Comparison of ENCODE assay signal across 21 cellular contexts in the genomic region with DNA sequence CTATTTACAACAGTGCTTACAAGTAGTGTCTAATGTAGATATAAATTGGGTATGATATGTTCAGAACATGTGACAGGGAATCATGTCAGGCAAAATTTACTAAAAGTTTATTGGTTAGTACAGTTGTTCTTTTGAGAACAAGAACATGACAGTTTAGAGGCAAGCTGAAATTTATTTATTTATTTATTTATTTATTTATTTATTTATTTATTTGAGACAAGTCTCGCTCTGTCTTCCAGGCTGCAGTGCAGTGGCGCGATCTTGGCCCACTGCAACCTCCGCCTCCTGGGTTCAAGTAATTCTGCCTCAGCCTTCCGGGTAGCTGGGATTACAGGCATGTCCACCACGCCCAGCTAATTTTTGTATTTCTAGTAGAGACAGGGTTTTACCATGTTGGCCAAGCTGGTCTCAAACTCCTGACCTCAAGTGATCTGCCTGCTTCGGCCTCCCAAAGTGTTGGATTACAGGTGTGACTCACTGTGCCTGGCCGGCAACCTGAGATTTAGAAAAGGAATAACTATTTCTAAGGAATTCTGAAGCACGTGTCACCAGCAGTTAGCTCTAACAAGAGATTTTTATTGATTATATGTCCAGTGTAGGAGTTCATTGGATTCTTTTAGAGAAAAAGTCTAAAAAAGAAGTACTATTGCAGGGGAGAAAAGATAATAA. TPM values are rescaled to one million over a fixed set of nuclear protein-coding genes. Genes with fewer than 3 reads are reported as not detected.
DNase-seq lines count a peak whose midpoint lies in the region; ATAC-seq, FAIRE-seq and TF ChIP-seq lines count a peak whose summit lies in the region.
"Had no signal": no experiment of that assay in that cellular context is flagged by ENCODE, and none has a peak within 500 bp of the region (broad histone marks: within the 10 kb centered on the region; RNA-seq: fewer than 3 reads in every experiment).

No MANE protein-coding gene starts in this region.

- TF ChIP-seq CTCF in WTC11 (IDR thresholded peaks at IDR 0.05) (no peak), kidney (IDR thresholded peaks at IDR 0.05; ENCODE audit: borderline replicate concordance, extremely low read depth, insufficient read depth) (no peak), suprapubic skin (IDR thresholded peaks at IDR 0.05) (no peak)

- H3K9me3 Mint-ChIP-seq in WTC11 = no peaks in the 10 kb centered on the region
- no peaks in the 10 kb centered on the region for H3K9me3 Mint-ChIP-seq in activated CD4-positive, alpha-beta T cell treated with anti-CD3 and anti-CD28 coated beads, Interleukin-2, amount 10 ng/mL, durations not matched to agents 7 days and 5 days
- H3K9me3 Mint-ChIP-seq: stimulated activated naive B cell treated with anti-CD40 and anti-IgM and Interleukin-4, amounts not matched to agents 10 μg/mL and 1 μg/mL and 100 μg/mL, for 72 hours had no signal

- no peaks in the 10 kb centered on the region for H3K27me3 Mint-ChIP-seq in WTC11 (ENCODE audit: low read depth)
- no peaks in the 10 kb centered on the region for H3K27me3 Mint-ChIP-seq in activated CD4-positive, alpha-beta T cell treated with anti-CD3 and anti-CD28 coated beads, Interleukin-2, amount 10 ng/mL, durations not matched to agents 7 days and 5 days
- H3K27me3 Mint-ChIP-seq: stimulated activated naive B cell treated with anti-CD40 and anti-IgM and Interleukin-4, amounts not matched to agents 10 μg/mL and 1 μg/mL and 100 μg/mL, for 72 hours had no signal

- H3K36me3 Mint-ChIP-seq in WTC11 = no peaks in the 10 kb centered on the region
- H3K36me3 Mint-ChIP-seq in activated CD4-positive, alpha-beta T cell treated with anti-CD3 and anti-CD28 coated beads, Interleukin-2, amount 10 ng/mL, durations not matched to agents 7 days and 5 days (ENCODE audit: low read depth) = no peaks in the 10 kb centered on the region

- 71% methylated on average over 9 of the region's 9 CpGs for WGBS in suprapubic skin

- POLR2A ChIA-PET in WTC11 (lab: Charles Lee) = no interaction called here
- POLR2A ChIA-PET in activated CD4-positive, alpha-beta T cell treated with anti-CD3 and anti-CD28 coated beads, Interleukin-2, amount 10 ng/mL, durations not matched to agents 7 days and 5 days (lab: Charles Lee) = no interaction called here

- H3K9ac ChIP-seq in kidney (ENCODE audit: low read length in 2 of 2) = no peak overlapping the region

- H3K4me3 ChIP-seq in kidney (ENCODE audit: low read length in 2 of 2) (no peak overlapping the region), suprapubic skin (no peak overlapping the region)
- H3K4me3 ChIP-seq: ovary, uterus had no signal

- peak overlapping the region; percentile 60; the same call in 1 of the 2 replicates for H3K27ac Mint-ChIP-seq in WTC11
- H3K27ac Mint-ChIP-seq in activated CD4-positive, alpha-beta T cell treated with anti-CD3 and anti-CD28 coated beads, Interleukin-2, amount 10 ng/mL, durations not matched to agents 7 days and 5 days = no peak overlapping the region
- H3K27ac Mint-ChIP-seq: stimulated activated naive B cell treated with anti-CD40 and anti-IgM and Interleukin-4, amounts not matched to agents 10 μg/mL and 1 μg/mL and 100 μg/mL, for 72 hours had no signal

- H3K4me1 ChIP-seq in kidney (ENCODE audit: control insufficient read depth in 1 of 2, insufficient read depth in 1 of 2, low read depth in 1 of 2, low read length in 2 of 2) = peaks cover 4 to 20% of the 10 kb centered on the region in 2 donors
- H3K4me1 ChIP-seq in suprapubic skin = peaks cover 58% of the 10 kb centered on the region
- H3K4me1 ChIP-seq: uterus had no signal

- H3K9me3 ChIP-seq in kidney (ENCODE audit: control insufficient read depth in 1 of 2, low read length in 2 of 2) = no peaks in the 10 kb centered on the region
- H3K9me3 ChIP-seq in suprapubic skin = no peaks in the 10 kb centered on the region
- H3K9me3 ChIP-seq: ovary, uterus had no signal

- H3K27ac ChIP-seq in kidney (ENCODE audit: low read depth in 2 of 2, low read length in 2 of 2) (peak overlapping the region; percentile 7 to 57), suprapubic skin (peak overlapping the region; percentile 72)
- H3K27ac ChIP-seq: ovary, uterus had no signal

- no peak for TF ChIP-seq POLR2A in suprapubic skin (IDR thresholded peaks at IDR 0.05)

- TF ChIP-seq EP300 in suprapubic skin (IDR thresholded peaks at IDR 0.05) = no peak

- H3K4me3 Mint-ChIP-seq in WTC11 = no peak overlapping the region
- no peak overlapping the region for H3K4me3 Mint-ChIP-seq in activated CD4-positive, alpha-beta T cell treated with anti-CD3 and anti-CD28 coated beads, Interleukin-2, amount 10 ng/mL, durations not matched to agents 7 days and 5 days
- H3K4me3 Mint-ChIP-seq: stimulated activated naive B cell treated with anti-CD40 and anti-IgM and Interleukin-4, amounts not matched to agents 10 μg/mL and 1 μg/mL and 100 μg/mL, for 72 hours had no signal

- CTCF ChIA-PET in WTC11 (lab: Charles Lee) = interaction anchor here (0.7 to 1.3 kb wide), 3 partner anchors 90 to 176 kb away, joined by 3 to 4 read pairs (median 3); a partner anchor contains a TSS
- CTCF ChIA-PET in activated CD4-positive, alpha-beta T cell treated with anti-CD3 and anti-CD28 coated beads, Interleukin-2, amount 10 ng/mL, durations not matched to agents 7 days and 5 days (lab: Charles Lee) = interaction anchor here (1.3 kb wide), 1 partner anchor 17 kb away, joined by 3 read pairs; no protein-coding TSS in a partner anchor

- intact Hi-C loops in kidney (cut with DNase I) = no loop called here

- DNase-seq in HS-27A (ENCODE audit: low read depth) (peak; percentile 14), WTC11 (ENCODE audit: low spot score) (no peak), kidney (no peak), suprapubic skin (ENCODE audit: low spot score in 2 of 2) (no peak), G401 (ENCODE audit: low spot score) (no peak)
- DNase-seq in activated CD4-positive, alpha-beta T cell treated with anti-CD3 and anti-CD28 coated beads, Interleukin-2, amount 10 ng/mL, durations not matched to agents 7 days and 5 days = no peak
- no peak for DNase-seq in activated CD4-positive, alpha-beta T cell treated with anti-CD3 and anti-CD28 coated beads for 4 hours
- DNase-seq: activated effector memory CD4-positive, alpha-beta T cell treated with anti-CD3 and anti-CD28 coated beads, Interleukin-2, amount 50 U/mL, for 16 hours; cortex of kidney; Kasumi-1; NCI-H187 treated with DMSO at 0.1 percent for 48 hours; NCI-H524 treated with DMSO at 0.1 percent for 48 hours; ovary; stimulated activated naive B cell treated with anti-CD40 and anti-IgM and Interleukin-4, amounts not matched to agents 10 μg/mL and 1 μg/mL and 100 μg/mL, for 72 hours; SW 1271; uterus had no signal

- no peaks in the 10 kb centered on the region for H3K27me3 ChIP-seq in suprapubic skin
- H3K27me3 ChIP-seq: ovary, uterus had no signal

- ATAC-seq in WTC11 (no peak), GM21526 (IDR thresholded peaks at IDR 0.05; ENCODE audit: low FRiP score, unreplicated experiment) (no peak)
- ATAC-seq: Panc1; stimulated activated naive B cell treated with anti-CD40 and anti-IgM and Interleukin-4, amounts not matched to agents 10 μg/mL and 1 μg/mL and 100 μg/mL, for 72 hours had no signal

- no peak for FAIRE-seq in kidney (lab: Jason Lieb, UNC)
- FAIRE-seq: D721Med, GM18507, GM19239 had no signal

- no peaks in the 10 kb centered on the region for H3K36me3 ChIP-seq in kidney (ENCODE audit: control insufficient read depth in 1 of 2, insufficient read depth in 2 of 2, low read length in 2 of 2)
- H3K36me3 ChIP-seq in suprapubic skin = no peaks in the 10 kb centered on the region
- H3K36me3 ChIP-seq: ovary, uterus had no signal

- in situ Hi-C loops in G401 (cut with HindIII; ENCODE audit: low sequenced_read_pairs) = no loop called here

- H3K4me1 Mint-ChIP-seq in WTC11 = peaks cover 43% of the 10 kb centered on the region
- peaks cover 2% of the 10 kb centered on the region for H3K4me1 Mint-ChIP-seq in activated CD4-positive, alpha-beta T cell treated with anti-CD3 and anti-CD28 coated beads, Interleukin-2, amount 10 ng/mL, durations not matched to agents 7 days and 5 days

TF ChIP-seq in WTC11, 78 proteins besides CTCF, POLR2A, EP300 and RAD21 (continues in another document):
- TF ChIP-seq GRHL2 (CRISPR knock-in tag; IDR thresholded peaks at IDR 0.05; ENCODE audit: insufficient replicate concordance, severe bottlenecking) (no peak), IRF2 (CRISPR knock-in tag; IDR thresholded peaks at IDR 0.05; ENCODE audit: borderline replicate concordance, low read depth) (no peak), EMX1 (CRISPR knock-in tag; IDR thresholded peaks at IDR 0.05) (no peak), HMGA2 (CRISPR knock-in tag; IDR thresholded peaks at IDR 0.05) (no peak), FOXJ3 (CRISPR knock-in tag; IDR thresholded peaks at IDR 0.05; ENCODE audit: borderline replicate concordance) (no peak)
- TF ChIP-seq, protein P1, sequence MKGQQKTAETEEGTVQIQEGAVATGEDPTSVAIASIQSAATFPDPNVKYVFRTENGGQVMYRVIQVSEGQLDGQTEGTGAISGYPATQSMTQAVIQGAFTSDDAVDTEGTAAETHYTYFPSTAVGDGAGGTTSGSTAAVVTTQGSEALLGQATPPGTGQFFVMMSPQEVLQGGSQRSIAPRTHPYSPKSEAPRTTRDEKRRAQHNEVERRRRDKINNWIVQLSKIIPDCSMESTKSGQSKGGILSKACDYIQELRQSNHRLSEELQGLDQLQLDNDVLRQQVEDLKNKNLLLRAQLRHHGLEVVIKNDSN (CRISPR knock-in tag; IDR thresholded peaks at IDR 0.05) = no peak

RNA-seq across cellular contexts. Expression of a gene that starts 24.9 kb away (rescaled TPM):
- total RNA-seq in WTC11 (2021) = 27.7 to 30.8 TPM (median 30.0 TPM) in 3 replicates
- 51.0 TPM for total RNA-seq in kidney
- 5.1 TPM for polyA plus RNA-seq in kidney (ENCODE audit: insufficient read depth, low read depth, low replicate concordance)
- 100 to 1,000 TPM in 1 of 4 donors, 10 to 100 TPM in 3; 43.6 to 197 (median 65.5) TPM for total RNA-seq in suprapubic skin
- 3.1 and 6.4 TPM in 2 replicates for total RNA-seq in G401 (2014; rRNA removed; shearing (Covaris generic))
- total RNA-seq in activated CD4-positive, alpha-beta T cell treated with anti-CD3 and anti-CD28 coated beads, Interleukin-2, amount 10 ng/mL, durations not matched to agents 7 days and 5 days = 10 to 100 TPM; 17.7 to 21.2 TPM
